21 cellular contexts compared by ENCODE assay signal in the genomic region with DNA sequence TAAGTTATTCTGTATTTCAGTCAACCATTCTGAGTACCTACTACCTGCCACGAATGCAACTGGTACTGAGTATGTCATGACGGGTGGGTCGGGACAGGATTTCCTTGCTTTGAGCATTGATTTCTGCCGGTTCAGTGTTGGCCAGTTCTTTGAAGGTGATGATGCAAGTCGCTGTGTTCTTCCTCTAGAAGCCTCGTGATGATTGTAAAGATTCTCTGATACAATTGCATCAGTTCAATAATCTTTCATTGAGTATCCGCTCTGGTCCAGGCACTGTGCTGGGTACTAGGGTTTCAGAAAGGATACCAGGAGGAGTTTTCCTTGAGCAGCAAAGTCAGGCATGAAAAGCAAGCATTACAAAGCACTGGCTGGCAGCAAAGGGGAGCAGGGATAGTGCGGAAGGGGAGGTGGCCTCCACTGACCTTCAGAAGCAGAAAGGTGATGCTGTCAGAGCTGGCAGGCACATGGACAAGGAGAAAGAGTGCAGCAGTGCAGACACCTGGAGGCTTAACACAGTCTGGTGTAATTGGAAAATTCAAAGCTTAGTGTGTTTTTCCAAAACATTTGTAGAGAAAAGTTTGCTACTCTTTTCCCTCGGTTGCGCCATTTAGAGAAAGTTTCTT.
DNase-seq lines count a peak whose midpoint lies in the region; ATAC-seq, FAIRE-seq and TF ChIP-seq lines count a peak whose summit lies in the region.
"Had no signal": no experiment of that assay in that cellular context is flagged by ENCODE, and none has a peak within 500 bp of the region (broad histone marks: within the 10 kb centered on the region; RNA-seq: fewer than 3 reads in every experiment).

No MANE protein-coding gene starts in this region.

- intact Hi-C loops in CD4-positive, alpha-beta T cell (cut with DNase I, micrococcal nuclease): no loop called here
- intact Hi-C loops in activated T-helper 1 cell treated with anti-CD3 and anti-CD28 coated beads, Interleukin-12 subunit alpha, Interleukin-12 subunit beta, Interleukin-2, Interleukin-4 antibody, amounts not matched to agents 30 ng/mL and 10 ng/mL and 1 ng/mL, durations not matched to agents 14 hours and 24 hours and 36 hours (cut with micrococcal nuclease): no loop called here
- intact Hi-C loops in mucosa of descending colon (cut with DNase I, micrococcal nuclease): no loop called here

- H3K4me3 ChIP-seq in mucosa of descending colon (no peak overlapping the region), endodermal cell (ENCODE audit: low read length) (no peak overlapping the region)
- H3K4me3 ChIP-seq: BLaER1, pancreas, tibial nerve had no signal

- TF ChIP-seq CTCF in CD4-positive, alpha-beta T cell (IDR thresholded peaks at IDR 0.05): no peak
- TF ChIP-seq CTCF in mucosa of descending colon (IDR thresholded peaks at IDR 0.05): no peak
- TF ChIP-seq CTCF in endodermal cell (conservative IDR thresholded peaks at IDR 0.05): no peak

- TF ChIP-seq POLR2A in GM12891 (IDR thresholded peaks at IDR 0.05; ENCODE audit: low read depth, low read length): no peak

- H3K9ac ChIP-seq in endodermal cell (ENCODE audit: extremely low read depth, low read length, poor library complexity, severe bottlenecking): no peak overlapping the region
- H3K9ac ChIP-seq: BLaER1 had no signal

- peak overlapping the region; percentile 32 for H3K4me3 Mint-ChIP-seq in CD4-positive, alpha-beta T cell
- H3K4me3 Mint-ChIP-seq in activated T-helper 1 cell treated with anti-CD3 and anti-CD28 coated beads, Interleukin-12 subunit alpha, Interleukin-12 subunit beta, Interleukin-2, Interleukin-4 antibody, amounts not matched to agents 30 ng/mL and 10 ng/mL and 1 ng/mL, durations not matched to agents 14 hours and 24 hours and 36 hours: peak overlapping the region; percentile 64
- H3K4me3 Mint-ChIP-seq in endodermal cell: no peak overlapping the region
- H3K4me3 Mint-ChIP-seq: mesothelial cell of epicardium had no signal

- peaks cover 8% of the 10 kb centered on the region for H3K9me3 Mint-ChIP-seq in CD4-positive, alpha-beta T cell
- peaks cover 30% of the 10 kb centered on the region for H3K9me3 Mint-ChIP-seq in activated T-helper 1 cell treated with anti-CD3 and anti-CD28 coated beads, Interleukin-12 subunit alpha, Interleukin-12 subunit beta, Interleukin-2, Interleukin-4 antibody, amounts not matched to agents 30 ng/mL and 10 ng/mL and 1 ng/mL, durations not matched to agents 14 hours and 24 hours and 36 hours
- peaks cover 25% of the 10 kb centered on the region for H3K9me3 Mint-ChIP-seq in endodermal cell

- H3K27ac Mint-ChIP-seq in CD4-positive, alpha-beta T cell: peak overlapping the region; percentile 93
- peak overlapping the region; percentile 95 for H3K27ac Mint-ChIP-seq in activated T-helper 1 cell treated with anti-CD3 and anti-CD28 coated beads, Interleukin-12 subunit alpha, Interleukin-12 subunit beta, Interleukin-2, Interleukin-4 antibody, amounts not matched to agents 30 ng/mL and 10 ng/mL and 1 ng/mL, durations not matched to agents 14 hours and 24 hours and 36 hours
- H3K27ac Mint-ChIP-seq in endodermal cell: no peak overlapping the region
- H3K27ac Mint-ChIP-seq: mesothelial cell of epicardium had no signal

- WGBS in endodermal cell (ENCODE audit: insufficient coverage in 1 of 2, insufficient read length in 1 of 2), 2 experiments: 93 to 95% methylated on average over 9 to 10 of the region's 10 CpGs

- H3K9me3 ChIP-seq in CD4-positive, alpha-beta T cell (ENCODE audit: control insufficient read depth, low read length): peaks cover 6% of the 10 kb centered on the region
- H3K9me3 ChIP-seq in mucosa of descending colon: peaks cover 3% of the 10 kb centered on the region
- peaks cover 21% of the 10 kb centered on the region for H3K9me3 ChIP-seq in endodermal cell (ENCODE audit: control insufficient read depth, low read length)
- H3K9me3 ChIP-seq: pancreas had no signal

- peaks cover 25% of the 10 kb centered on the region for H3K4me1 ChIP-seq in mucosa of descending colon (ENCODE audit: low read depth)
- no peaks in the 10 kb centered on the region for H3K4me1 ChIP-seq in endodermal cell (ENCODE audit: control insufficient read depth, insufficient read depth, low read length)
- H3K4me1 ChIP-seq: foreskin keratinocyte had no signal

- peaks cover 85% of the 10 kb centered on the region for H3K36me3 Mint-ChIP-seq in CD4-positive, alpha-beta T cell (ENCODE audit: low read depth)
- peaks cover 74% of the 10 kb centered on the region for H3K36me3 Mint-ChIP-seq in activated T-helper 1 cell treated with anti-CD3 and anti-CD28 coated beads, Interleukin-12 subunit alpha, Interleukin-12 subunit beta, Interleukin-2, Interleukin-4 antibody, amounts not matched to agents 30 ng/mL and 10 ng/mL and 1 ng/mL, durations not matched to agents 14 hours and 24 hours and 36 hours (ENCODE audit: low read depth)
- peaks cover 68% of the 10 kb centered on the region for H3K36me3 Mint-ChIP-seq in endodermal cell (ENCODE audit: low read depth)

- no peaks in the 10 kb centered on the region for H3K27me3 ChIP-seq in CD4-positive, alpha-beta T cell (ENCODE audit: control insufficient read depth, insufficient read depth, low read length)
- H3K27me3 ChIP-seq in endodermal cell (ENCODE audit: control insufficient read depth, insufficient read depth, low read length, poor library complexity, severe bottlenecking): no peaks in the 10 kb centered on the region
- H3K27me3 ChIP-seq: BLaER1, foreskin keratinocyte, pancreas, Peyer's patch, tibial nerve had no signal

- ATAC-seq in CD4-positive, alpha-beta T cell (ENCODE audit: poor library complexity): no peak
- ATAC-seq in mucosa of descending colon: peak; percentile 32
- ATAC-seq: foreskin keratinocyte had no signal

- CTCF ChIA-PET in CD4-positive, alpha-beta T cell (lab: Charles Lee): interaction anchor here (0.6 to 4.6 kb wide), 3 partner anchors 8 to 93 kb away, joined by 3 to 17 read pairs (median 5); no protein-coding TSS in a partner anchor

- POLR2A ChIA-PET in CD4-positive, alpha-beta T cell (lab: Charles Lee): interaction anchor here (1.5 to 12.6 kb wide), 3 partner anchors 10 to 256 kb away, joined by 5 to 180 read pairs (median 7); a partner anchor contains a TSS

- peaks cover 79% of the 10 kb centered on the region for H3K4me1 Mint-ChIP-seq in CD4-positive, alpha-beta T cell (ENCODE audit: low read depth)
- H3K4me1 Mint-ChIP-seq in activated T-helper 1 cell treated with anti-CD3 and anti-CD28 coated beads, Interleukin-12 subunit alpha, Interleukin-12 subunit beta, Interleukin-2, Interleukin-4 antibody, amounts not matched to agents 30 ng/mL and 10 ng/mL and 1 ng/mL, durations not matched to agents 14 hours and 24 hours and 36 hours (ENCODE audit: low read depth): peaks cover 77% of the 10 kb centered on the region
- peaks cover 6% of the 10 kb centered on the region for H3K4me1 Mint-ChIP-seq in endodermal cell
- H3K4me1 Mint-ChIP-seq: mesothelial cell of epicardium had no signal

- H3K27ac ChIP-seq in CD4-positive, alpha-beta T cell (ENCODE audit: low read depth, low read length): peak overlapping the region; percentile 84
- no peak overlapping the region for H3K27ac ChIP-seq in endodermal cell (ENCODE audit: low read depth, low read length)
- H3K27ac ChIP-seq: BLaER1, foreskin keratinocyte, tibial nerve had no signal

- FAIRE-seq in GM12891 (lab: Jason Lieb, UNC): peak; percentile 57
- FAIRE-seq: endometrium, pancreas had no signal

- H3K36me3 ChIP-seq in mucosa of descending colon (ENCODE audit: low read depth) (no peaks in the 10 kb centered on the region), endodermal cell (ENCODE audit: control insufficient read depth, insufficient read depth, low read length) (peaks cover 44% of the 10 kb centered on the region)
- H3K36me3 ChIP-seq: pancreas had no signal

- H3K27me3 Mint-ChIP-seq in CD4-positive, alpha-beta T cell: no peaks in the 10 kb centered on the region
- H3K27me3 Mint-ChIP-seq in activated T-helper 1 cell treated with anti-CD3 and anti-CD28 coated beads, Interleukin-12 subunit alpha, Interleukin-12 subunit beta, Interleukin-2, Interleukin-4 antibody, amounts not matched to agents 30 ng/mL and 10 ng/mL and 1 ng/mL, durations not matched to agents 14 hours and 24 hours and 36 hours (ENCODE audit: insufficient read depth): no peaks in the 10 kb centered on the region
- H3K27me3 Mint-ChIP-seq in endodermal cell (ENCODE audit: insufficient read depth): no peaks in the 10 kb centered on the region

- DNase-seq in CD4-positive, alpha-beta T cell: peak in 1 of 10 experiments; percentile 23
- DNase-seq in GM12891 (ENCODE audit: insufficient read length, low spot score) (no peak), mucosa of descending colon (peak in 1 of 3 donors; percentile 36), NCI-H187 (lab: John Stamatoyannopoulos, UW) (no peak), NCI-H2196 treated with DMSO at 0.1 percent for 48 hours (lab: John Stamatoyannopoulos, UW; ENCODE audit: unreplicated experiment) (no peak), endodermal cell (no peak)
- no peak for DNase-seq in activated T-helper 1 cell treated with anti-CD3 and anti-CD28 coated beads, Interleukin-12 subunit alpha, Interleukin-12 subunit beta, Interleukin-2, Interleukin-4 antibody, amounts not matched to agents 30 ng/mL and 10 ng/mL and 1 ng/mL, durations not matched to agents 14 hours and 24 hours and 36 hours (ENCODE audit: low spot score)
- DNase-seq: activated CD4-positive, alpha-beta T cell treated with anti-CD3 and anti-CD28 coated beads, Interleukin-2, amount 50 U/mL, for 1 hour; caudate nucleus; DND-41; foreskin keratinocyte; HCEC 1CT; KG1; NCI-H1417 treated with DMSO at 0.1 percent for 48 hours; NCI-H510A; pancreas had no signal

TF ChIP-seq in GM12891, 5 proteins besides CTCF, POLR2A, EP300 and RAD21:
- TF ChIP-seq PAX5 (IDR thresholded peaks at IDR 0.05; ENCODE audit: insufficient read depth, low read length, severe bottlenecking): no peak
- TF ChIP-seq POLR2AphosphoS5 (IDR thresholded peaks at IDR 0.05; ENCODE audit: low read depth, low read length): no peak
- TF ChIP-seq POU2F2 (IDR thresholded peaks at IDR 0.05; ENCODE audit: low read depth, low read length): no peak
- TF ChIP-seq TAF1 (IDR thresholded peaks at IDR 0.05; ENCODE audit: low read depth, low read length): no peak
- no peak for TF ChIP-seq SPI1 (IDR thresholded peaks at IDR 0.05; ENCODE audit: low read depth, low read length)
